Comparison of ENCODE assay signal across 28 cellular contexts in the genomic region with DNA sequence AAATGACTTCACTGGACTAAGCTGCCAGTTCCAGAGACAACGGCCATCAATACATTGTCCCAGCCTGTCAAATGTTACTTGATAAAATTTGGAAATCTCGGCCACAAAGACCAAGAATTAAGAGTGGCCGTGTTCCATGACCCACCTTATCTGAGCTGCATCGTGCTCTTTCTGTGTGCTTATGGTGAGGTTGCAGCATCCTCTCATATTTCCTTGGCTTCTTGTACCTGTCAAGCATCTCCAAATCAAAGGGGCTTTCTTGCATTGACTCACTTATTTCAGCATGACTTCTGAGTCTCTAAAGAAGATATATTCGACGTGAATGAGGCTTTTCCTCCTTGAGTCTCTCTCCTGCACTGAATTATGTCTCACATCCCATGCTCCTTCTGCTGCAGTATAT.
"Had no signal": no experiment of that assay in that cellular context is flagged by ENCODE, and none has a peak within 500 bp of the region (broad histone marks: within the 10 kb centered on the region; RNA-seq: fewer than 3 reads in every experiment).

No MANE protein-coding gene starts in this region.

- DNase-seq: colonic mucosa; cortex of kidney; dermis blood vessel endothelial cell; dorsolateral prefrontal cortex; effector CD4-positive, alpha-beta T cell; effector CD8-positive, alpha-beta T cell; effector memory CD4-positive, alpha-beta T cell; effector memory CD8-positive, alpha-beta T cell; erythroblast; esophagus squamous epithelium; foreskin fibroblast; foreskin keratinocyte; foreskin melanocyte; gastrocnemius medialis; glutamatergic neuron; head of caudate nucleus; heart left ventricle; heart right ventricle had no signal

- H3K27me3 ChIP-seq: colonic mucosa, esophagus squamous epithelium, foreskin keratinocyte, gastrocnemius medialis, gastroesophageal sphincter, heart right ventricle, hepatocyte had no signal

- H3K79me2 ChIP-seq: hepatocyte had no signal

- H3K9me3 Mint-ChIP-seq: dendritic cell treated with granulocyte-macrophage colony-stimulating factor and Interleukin-4, amounts not matched to agents 40 ng/mL and 50 ng/mL, for 4 days; effector memory CD8-positive, alpha-beta T cell had no signal

- H3K4me2 ChIP-seq: hepatocyte had no signal

- H3K4me1 ChIP-seq: colonic mucosa, esophagus squamous epithelium, foreskin keratinocyte, gastrocnemius medialis, gastroesophageal sphincter, heart left ventricle, heart right ventricle had no signal

- H3K4me3 Mint-ChIP-seq: dendritic cell treated with granulocyte-macrophage colony-stimulating factor and Interleukin-4, amounts not matched to agents 40 ng/mL and 50 ng/mL, for 4 days; effector memory CD8-positive, alpha-beta T cell had no signal

- H3K9me3 ChIP-seq: colonic mucosa, esophagus squamous epithelium, gastrocnemius medialis, gastroesophageal sphincter, heart left ventricle, heart right ventricle had no signal

- H2AFZ ChIP-seq: hepatocyte had no signal

- FAIRE-seq: colon, endometrium, endothelial cell of umbilical vein, frontal cortex had no signal

- ATAC-seq: effector memory CD8-positive, alpha-beta T cell; esophagus mucosa; foreskin keratinocyte; gastrocnemius medialis; gastroesophageal sphincter; heart left ventricle; heart right ventricle had no signal

- H3K27ac Mint-ChIP-seq: dendritic cell treated with granulocyte-macrophage colony-stimulating factor and Interleukin-4, amounts not matched to agents 40 ng/mL and 50 ng/mL, for 4 days; effector memory CD8-positive, alpha-beta T cell had no signal

- H3K4me3 ChIP-seq: colonic mucosa, coronary artery, dorsolateral prefrontal cortex, esophagus squamous epithelium, gastrocnemius medialis, gastroesophageal sphincter, heart left ventricle, heart right ventricle, hepatocyte had no signal

- H3K36me3 ChIP-seq: colonic mucosa, esophagus squamous epithelium, gastrocnemius medialis, gastroesophageal sphincter, heart left ventricle, heart right ventricle had no signal

- H3K27ac ChIP-seq: colonic mucosa, coronary artery, dorsolateral prefrontal cortex, epithelial cell of prostate, esophagus squamous epithelium, foreskin keratinocyte, gastrocnemius medialis, gastroesophageal sphincter, heart left ventricle, heart right ventricle, hepatocyte had no signal
